Comparison of ENCODE assay signal across 8 cellular contexts in the genomic region with DNA sequence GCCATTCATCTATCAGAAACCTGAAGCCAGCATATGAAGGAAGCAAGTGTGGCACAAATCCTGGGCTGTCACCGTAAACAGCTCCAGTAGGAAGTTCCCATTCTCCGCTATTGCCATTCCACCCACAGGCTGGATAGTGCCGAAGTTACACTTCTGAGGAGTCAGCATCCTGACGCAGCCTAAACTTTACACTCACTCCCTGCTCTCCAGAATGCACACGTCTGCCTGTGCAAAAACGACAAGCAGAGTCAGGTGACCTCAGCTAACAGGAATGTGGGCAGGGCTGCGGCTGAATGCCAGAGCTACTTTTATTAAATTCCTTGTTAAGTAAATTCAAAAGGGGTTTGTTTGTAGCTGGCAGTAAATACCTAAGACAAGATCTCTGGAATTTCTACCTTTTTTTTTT. TPM values are rescaled to one million over a fixed set of nuclear protein-coding genes. Genes with fewer than 3 reads are reported as not detected.
A peak's percentile ranks its signal among the peaks of the same experiment; 100 is the strongest.
DNase-seq lines count a peak whose midpoint lies in the region; ATAC-seq and TF ChIP-seq lines count a peak whose summit lies in the region.

No MANE protein-coding gene starts in this region.

- no peak for ATAC-seq in GM18868 (IDR thresholded peaks at IDR 0.05; ENCODE audit: unreplicated experiment)
- ATAC-seq in activated CD4-positive, alpha-beta T cell treated with anti-CD3 and anti-CD28 coated beads for 36 hours: no peak

- no peak overlapping the region for H2AFZ ChIP-seq in OCI-LY7 (ENCODE audit: low read length)

- no peak overlapping the region for H3K27ac Mint-ChIP-seq in activated CD4-positive, alpha-beta T cell treated with anti-CD3 and anti-CD28 coated beads for 36 hours

- no peak overlapping the region for H3K4me3 ChIP-seq in OCI-LY7 (ENCODE audit: low read depth, low read length, poor library complexity, severe bottlenecking)

- CTCF ChIA-PET in OCI-LY7 (lab: Charles Lee; ENCODE audit: unreplicated experiment): no interaction called here
- CTCF ChIA-PET in activated CD4-positive, alpha-beta T cell treated with anti-CD3 and anti-CD28 coated beads for 36 hours (lab: Charles Lee): no interaction called here

- BruUV-seq in OCI-LY7 (replicated peaks; lab: Mats Ljungman, UMichigan): no TSS peak

- no peaks in the 10 kb centered on the region for H4K20me1 ChIP-seq in OCI-LY7 (ENCODE audit: insufficient read depth, low read length)

- POLR2A ChIA-PET in OCI-LY7 (lab: Charles Lee): interaction anchor here (0.8 kb wide), 1 partner anchor 533 kb away, joined by 6 read pairs; no protein-coding TSS in a partner anchor
- POLR2A ChIA-PET in activated CD4-positive, alpha-beta T cell treated with anti-CD3 and anti-CD28 coated beads for 36 hours (lab: Charles Lee): no interaction called here

- H3K27me3 Mint-ChIP-seq in activated CD4-positive, alpha-beta T cell treated with anti-CD3 and anti-CD28 coated beads for 36 hours: no peaks in the 10 kb centered on the region

- no peak overlapping the region for H3K27ac ChIP-seq in OCI-LY7 (ENCODE audit: low read depth, low read length, poor library complexity, severe bottlenecking)

- in situ Hi-C loops in SK-MEL-5 (cut with HindIII; ENCODE audit: low pct_unique_long_range_greater_than_20kb, low sequenced_read_pairs): no loop called here

- no peak overlapping the region for H3K4me3 Mint-ChIP-seq in activated CD4-positive, alpha-beta T cell treated with anti-CD3 and anti-CD28 coated beads for 36 hours

- H3K36me3 ChIP-seq in OCI-LY7 (ENCODE audit: insufficient read depth, low read length): peaks cover 76% of the 10 kb centered on the region

- no peak for TF ChIP-seq CTCF in OCI-LY7 (conservative IDR thresholded peaks at IDR 0.05; ENCODE audit: low read length)

- H3K36me3 Mint-ChIP-seq in activated CD4-positive, alpha-beta T cell treated with anti-CD3 and anti-CD28 coated beads for 36 hours (ENCODE audit: low read depth): peaks cover 60% of the 10 kb centered on the region

- no peaks in the 10 kb centered on the region for H3K79me2 ChIP-seq in OCI-LY7 (ENCODE audit: insufficient read depth, low read depth, low read length)

- no peaks in the 10 kb centered on the region for H3K4me1 ChIP-seq in OCI-LY7 (ENCODE audit: insufficient read depth, low read length, poor library complexity, severe bottlenecking)

- H3K9me2 ChIP-seq in OCI-LY7 (ENCODE audit: insufficient read depth, low read length): no peaks in the 10 kb centered on the region

- H3K9me3 Mint-ChIP-seq in activated CD4-positive, alpha-beta T cell treated with anti-CD3 and anti-CD28 coated beads for 36 hours (ENCODE audit: low read depth): no peaks in the 10 kb centered on the region

- no peak overlapping the region for H3K4me2 ChIP-seq in OCI-LY7 (ENCODE audit: low read length)

- intact Hi-C loops in OCI-LY7 (cut with micrococcal nuclease; ENCODE audit: unreplicated experiment): no loop called here
- intact Hi-C loops in activated CD4-positive, alpha-beta T cell treated with anti-CD3 and anti-CD28 coated beads for 36 hours (cut with DNase I, micrococcal nuclease): no loop called here

- DNase-seq in GM03348 (ENCODE audit: low spot score): peak; percentile 91
- DNase-seq in SK-MEL-5 (ENCODE audit: low read depth, low spot score): peak; percentile 23
- DNase-seq in foreskin melanocyte: peak; percentile 36
- DNase-seq in putamen (ENCODE audit: low spot score): peak; percentile 13
- no peak for DNase-seq in OCI-LY7 (ENCODE audit: low spot score)
- DNase-seq in effector CD8-positive, alpha-beta T cell (lab: John Stamatoyannopoulos, UW): no peak
- no peak for DNase-seq in activated CD4-positive, alpha-beta T cell treated with anti-CD3 and anti-CD28 coated beads for 36 hours

- no peaks in the 10 kb centered on the region for H3K9me3 ChIP-seq in OCI-LY7 (ENCODE audit: low read length)

- peaks cover 37% of the 10 kb centered on the region for H3K4me1 Mint-ChIP-seq in activated CD4-positive, alpha-beta T cell treated with anti-CD3 and anti-CD28 coated beads for 36 hours

RNA-seq across cellular contexts. Expression of gene NFRKB, which starts 33.7 kb away (rescaled TPM):
- total RNA-seq in SK-MEL-5 (2014; rRNA removed; shearing (Covaris generic)): 14.5 and 15.9 TPM in 2 replicates
- 17.7 and 24.5 TPM in 2 replicates for polyA plus RNA-seq in SK-MEL-5 (2015; cell fraction: cytosol; rRNA removed)
- polyA plus RNA-seq in SK-MEL-5 (2015; cell fraction: nucleus; rRNA removed): 40.7 and 50.0 TPM in 2 replicates
- total RNA-seq in OCI-LY7 (2014; rRNA removed; shearing (Covaris generic)): 22.2 and 31.2 TPM in 2 replicates
- 35.5 and 36.3 TPM in 2 replicates for total RNA-seq in OCI-LY7 (2022)
- total RNA-seq in activated CD4-positive, alpha-beta T cell treated with anti-CD3 and anti-CD28 coated beads for 36 hours: 10 to 100 TPM; 27.3 to 31.0 TPM

RNA-seq across cellular contexts. Expression of gene TMEM45B, which starts 46.1 kb away (rescaled TPM):
- not detected in 2 replicates for total RNA-seq in SK-MEL-5 (2014; rRNA removed; shearing (Covaris generic))
- polyA plus RNA-seq in SK-MEL-5 (2015; cell fraction: cytosol; rRNA removed): not detected in 2 replicates
- not detected in 2 replicates for polyA plus RNA-seq in SK-MEL-5 (2015; cell fraction: nucleus; rRNA removed)
- not detected in 2 replicates for total RNA-seq in OCI-LY7 (2014; rRNA removed; shearing (Covaris generic))
- total RNA-seq in OCI-LY7 (2022): not detected in 2 replicates
- total RNA-seq in activated CD4-positive, alpha-beta T cell treated with anti-CD3 and anti-CD28 coated beads for 36 hours: 1 to 10 TPM; 2.1 to 3.1 TPM

Comparison
In these comparisons a context has a peak if more than half of its experiments do, and no peak if none do; other contexts are left out.
1. DNase-seq: peak in GM03348 (single experiment), SK-MEL-5 (single experiment), foreskin melanocyte (single experiment) and putamen (single experiment); none in OCI-LY7 (single experiment), effector CD8-positive, alpha-beta T cell (single experiment) and activated CD4-positive, alpha-beta T cell treated with anti-CD3 and anti-CD28 coated beads for 36 hours (single experiment).